1 cellular context compared by ENCODE assay signal in the genomic region with DNA sequence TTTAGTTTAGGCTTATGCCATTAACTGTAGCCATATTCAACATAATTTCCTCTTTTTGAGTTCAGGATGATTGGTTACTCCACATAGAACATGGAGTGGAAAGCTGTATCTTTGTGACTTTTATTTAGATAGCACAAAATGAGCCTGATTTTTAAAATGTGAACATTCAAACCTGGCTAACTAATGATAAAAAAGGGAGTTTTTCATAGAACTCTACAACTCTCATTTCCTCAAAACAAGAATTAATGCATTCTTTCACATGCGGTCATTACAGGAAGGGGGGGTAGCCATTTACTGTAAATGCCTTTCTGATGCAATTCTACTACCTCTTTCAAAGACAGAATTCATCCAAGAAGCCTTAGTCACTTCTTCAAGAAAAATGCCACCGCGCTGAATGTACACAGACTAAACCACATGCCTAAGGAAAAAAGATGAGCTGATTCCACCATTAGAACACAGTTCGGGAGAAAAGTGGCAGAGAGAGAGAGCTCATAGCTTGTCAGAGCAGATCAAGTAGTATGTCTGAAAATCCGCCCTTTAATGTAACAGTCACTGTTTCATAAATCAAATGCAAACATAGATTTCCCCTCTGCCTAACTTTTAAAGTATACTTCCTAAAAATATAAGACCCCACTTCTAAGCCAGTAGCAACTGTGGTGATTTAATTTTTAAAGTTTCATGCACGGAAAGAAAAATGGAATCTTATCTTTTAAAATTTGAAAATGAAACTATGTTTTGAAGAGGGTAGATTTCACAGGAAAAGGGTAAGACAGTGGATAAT.
TF ChIP-seq lines count a peak whose summit lies in the region.

No MANE protein-coding gene starts in this region.

TF ChIP-seq in K562, 482 proteins besides CTCF, POLR2A, EP300 and RAD21 (continued from another document and continues in another):
- TF ChIP-seq ZFP1 (CRISPR knock-in tag; IDR thresholded peaks at IDR 0.05) (no peak), MTA3 (IDR thresholded peaks at IDR 0.05; ENCODE audit: borderline replicate concordance) (peak; percentile 18; the same call in 1 of the 2 replicates), ZNF318 (IDR thresholded peaks at IDR 0.05; ENCODE audit: borderline replicate concordance in 1 of 2, low read depth in 1 of 2) (0 out of 4 replicates have a peak, but pooled peaks have one; percentile 18 to 33), MCM2 (IDR thresholded peaks at IDR 0.05; ENCODE audit: low read depth) (no peak), ZNF584 (CRISPR knock-in tag; IDR thresholded peaks at IDR 0.05; ENCODE audit: low read depth) (peak; percentile 79; the same call in 1 of the 2 replicates), TAF7 (tag; IDR thresholded peaks at IDR 0.05) (0 out of 2 replicates have a peak, but pooled peaks have one; percentile 17), LEF1 (IDR thresholded peaks at IDR 0.05) (peak; percentile 74; the same call in 1 of the 2 replicates), ZMIZ1 (IDR thresholded peaks at IDR 0.05; ENCODE audit: low read depth in 2 of 2, low read length in 2 of 2) (no peak), MECOM (CRISPR knock-in tag; IDR thresholded peaks at IDR 0.05) (peak; percentile 61; the same call in 1 of the 2 replicates), ID3 (CRISPR knock-in tag; IDR thresholded peaks at IDR 0.05) (no peak), ID3 (tag; IDR thresholded peaks at IDR 0.05) (peak; percentile 20; the same call in 1 of the 2 replicates), ZNF79 (CRISPR knock-in tag; IDR thresholded peaks at IDR 0.05; ENCODE audit: low read depth) (peak; percentile 61), TRIM24 (IDR thresholded peaks at IDR 0.05) (peak; percentile 60 to 78), U2AF2 (optimal IDR thresholded peaks at IDR 0.05; ENCODE audit: low read depth, low read length) (no peak), ZNF175 (CRISPR knock-in tag; IDR thresholded peaks at IDR 0.05; ENCODE audit: low read depth) (peak; percentile 95), MAX (CRISPR knock-in tag; IDR thresholded peaks at IDR 0.05) (no peak), MEIS2 (IDR thresholded peaks at IDR 0.05; ENCODE audit: partially characterized antibody) (peak; percentile 35), FOXA3 (CRISPR knock-in tag; conservative IDR thresholded peaks at IDR 0.05 in 1 of 2, IDR thresholded peaks at IDR 0.05 in 1 of 2) (peak; percentile 49 to 64; a peak in 2 of 4 replicates), SRF (CRISPR knock-in tag; IDR thresholded peaks at IDR 0.05) (no peak), ZBTB17 (CRISPR knock-in tag; IDR thresholded peaks at IDR 0.05) (peak; percentile 83; the same call in 1 of the 2 replicates), JUND (IDR thresholded peaks at IDR 0.05; ENCODE audit: borderline replicate concordance, low read depth, low read length) (peak; percentile 85), JUND (tag; IDR thresholded peaks at IDR 0.05; ENCODE audit: borderline replicate concordance, low read depth, low read length) (peak; percentile 59; the same call in 2 of the 3 replicates), TFAM (CRISPR knock-in tag; conservative IDR thresholded peaks at IDR 0.05) (no peak)
- TF ChIP-seq, protein P1, sequence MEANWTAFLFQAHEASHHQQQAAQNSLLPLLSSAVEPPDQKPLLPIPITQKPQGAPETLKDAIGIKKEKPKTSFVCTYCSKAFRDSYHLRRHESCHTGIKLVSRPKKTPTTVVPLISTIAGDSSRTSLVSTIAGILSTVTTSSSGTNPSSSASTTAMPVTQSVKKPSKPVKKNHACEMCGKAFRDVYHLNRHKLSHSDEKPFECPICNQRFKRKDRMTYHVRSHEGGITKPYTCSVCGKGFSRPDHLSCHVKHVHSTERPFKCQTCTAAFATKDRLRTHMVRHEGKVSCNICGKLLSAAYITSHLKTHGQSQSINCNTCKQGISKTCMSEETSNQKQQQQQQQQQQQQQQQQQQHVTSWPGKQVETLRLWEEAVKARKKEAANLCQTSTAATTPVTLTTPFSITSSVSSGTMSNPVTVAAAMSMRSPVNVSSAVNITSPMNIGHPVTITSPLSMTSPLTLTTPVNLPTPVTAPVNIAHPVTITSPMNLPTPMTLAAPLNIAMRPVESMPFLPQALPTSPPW (CRISPR knock-in tag; IDR thresholded peaks at IDR 0.05), result peak; percentile 89
- TF ChIP-seq, protein P2, sequence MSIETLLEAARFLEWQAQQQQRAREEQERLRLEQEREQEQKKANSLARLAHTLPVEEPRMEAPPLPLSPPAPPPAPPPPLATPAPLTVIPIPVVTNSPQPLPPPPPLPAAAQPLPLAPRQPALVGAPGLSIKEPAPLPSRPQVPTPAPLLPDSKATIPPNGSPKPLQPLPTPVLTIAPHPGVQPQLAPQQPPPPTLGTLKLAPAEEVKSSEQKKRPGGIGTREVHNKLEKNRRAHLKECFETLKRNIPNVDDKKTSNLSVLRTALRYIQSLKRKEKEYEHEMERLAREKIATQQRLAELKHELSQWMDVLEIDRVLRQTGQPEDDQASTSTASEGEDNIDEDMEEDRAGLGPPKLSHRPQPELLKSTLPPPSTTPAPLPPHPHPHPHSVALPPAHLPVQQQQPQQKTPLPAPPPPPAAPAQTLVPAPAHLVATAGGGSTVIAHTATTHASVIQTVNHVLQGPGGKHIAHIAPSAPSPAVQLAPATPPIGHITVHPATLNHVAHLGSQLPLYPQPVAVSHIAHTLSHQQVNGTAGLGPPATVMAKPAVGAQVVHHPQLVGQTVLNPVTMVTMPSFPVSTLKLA (conservative IDR thresholded peaks at IDR 0.05), result peak in 1 of 2 experiments; percentile 43; a peak in 1 of 4 replicates
- TF ChIP-seq, protein P3, sequence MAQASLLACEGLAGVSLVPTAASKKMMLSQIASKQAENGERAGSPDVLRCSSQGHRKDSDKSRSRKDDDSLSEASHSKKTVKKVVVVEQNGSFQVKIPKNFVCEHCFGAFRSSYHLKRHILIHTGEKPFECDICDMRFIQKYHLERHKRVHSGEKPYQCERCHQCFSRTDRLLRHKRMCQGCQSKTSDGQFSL (CRISPR knock-in tag; IDR thresholded peaks at IDR 0.05), result peak; percentile 90
- TF ChIP-seq, protein P3 (tag; IDR thresholded peaks at IDR 0.05), result peak in 1 of 2 experiments; percentile 87; a peak in 2 of 4 replicates
- TF ChIP-seq, protein P4, sequence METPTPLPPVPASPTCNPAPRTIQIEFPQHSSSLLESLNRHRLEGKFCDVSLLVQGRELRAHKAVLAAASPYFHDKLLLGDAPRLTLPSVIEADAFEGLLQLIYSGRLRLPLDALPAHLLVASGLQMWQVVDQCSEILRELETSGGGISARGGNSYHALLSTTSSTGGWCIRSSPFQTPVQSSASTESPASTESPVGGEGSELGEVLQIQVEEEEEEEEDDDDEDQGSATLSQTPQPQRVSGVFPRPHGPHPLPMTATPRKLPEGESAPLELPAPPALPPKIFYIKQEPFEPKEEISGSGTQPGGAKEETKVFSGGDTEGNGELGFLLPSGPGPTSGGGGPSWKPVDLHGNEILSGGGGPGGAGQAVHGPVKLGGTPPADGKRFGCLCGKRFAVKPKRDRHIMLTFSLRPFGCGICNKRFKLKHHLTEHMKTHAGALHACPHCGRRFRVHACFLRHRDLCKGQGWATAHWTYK (CRISPR knock-in tag; IDR thresholded peaks at IDR 0.05), result 0 out of 2 replicates have a peak, but pooled peaks have one; percentile 17
- TF ChIP-seq, protein P5, sequence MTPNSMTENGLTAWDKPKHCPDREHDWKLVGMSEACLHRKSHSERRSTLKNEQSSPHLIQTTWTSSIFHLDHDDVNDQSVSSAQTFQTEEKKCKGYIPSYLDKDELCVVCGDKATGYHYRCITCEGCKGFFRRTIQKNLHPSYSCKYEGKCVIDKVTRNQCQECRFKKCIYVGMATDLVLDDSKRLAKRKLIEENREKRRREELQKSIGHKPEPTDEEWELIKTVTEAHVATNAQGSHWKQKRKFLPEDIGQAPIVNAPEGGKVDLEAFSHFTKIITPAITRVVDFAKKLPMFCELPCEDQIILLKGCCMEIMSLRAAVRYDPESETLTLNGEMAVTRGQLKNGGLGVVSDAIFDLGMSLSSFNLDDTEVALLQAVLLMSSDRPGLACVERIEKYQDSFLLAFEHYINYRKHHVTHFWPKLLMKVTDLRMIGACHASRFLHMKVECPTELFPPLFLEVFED (CRISPR knock-in tag; conservative IDR thresholded peaks at IDR 0.05), result peak; percentile 23; the same call in 1 of the 2 replicates
